ENCODE assay signal across 8 cellular contexts in genomic region chr17:64506201-64506575, GRCh38. TPM values are rescaled to one million over a fixed set of nuclear protein-coding genes. Genes with fewer than 3 reads are reported as not detected.
A peak's percentile ranks its signal among the peaks of the same experiment; 100 is the strongest.
DNase-seq lines count a peak whose midpoint lies in the region; ATAC-seq, FAIRE-seq and TF ChIP-seq lines count a peak whose summit lies in the region.

Gene DDX5 (minus strand): TSS chr17:64506289. CDS start chr17:64506119, 170 bp downstream.

- H3K4me3 ChIP-seq in astrocyte (ENCODE audit: insufficient read depth, low read depth, low read length), result peak within 1 kb of the TSS; percentile 100
- H3K4me3 ChIP-seq in rectal smooth muscle tissue (ENCODE audit: low read length), result peak within 1 kb of the TSS; percentile 92
- H3K4me3 ChIP-seq in vagina, result peak within 1 kb of the TSS; percentile 76 to 89

- H3K4me2 ChIP-seq in astrocyte (ENCODE audit: low read length), result peak within 1 kb of the TSS; percentile 93

- peak in 1 of 2 donors; percentile 96 for TF ChIP-seq POLR2A in vagina (IDR thresholded peaks at IDR 0.05)

- DNase-seq in NCI-H2029 treated with DMSO at 0.1 percent for 48 hours (lab: John Stamatoyannopoulos, UW), result peak; percentile 89
- peak; percentile 95 for DNase-seq in T-helper 22 cell (ENCODE audit: low read depth)
- DNase-seq in astrocyte (ENCODE audit: low read depth), result no peak
- peak; percentile 89 for DNase-seq in hepatic stellate cell (ENCODE audit: low spot score)
- peak; percentile 98 to 99 for DNase-seq in vagina (ENCODE audit: extremely low spot score in 2 of 2)

- peaks cover 23% of the 10 kb centered on the region for H3K4me1 ChIP-seq in astrocyte (ENCODE audit: insufficient read depth, low read length)
- H3K4me1 ChIP-seq in rectal smooth muscle tissue (ENCODE audit: control insufficient read depth, insufficient read depth, low read length), result peaks cover 42% of the 10 kb centered on the region
- H3K4me1 ChIP-seq in vagina, result peaks cover 63% of the 10 kb centered on the region

- no peak for FAIRE-seq in astrocyte (lab: Jason Lieb, UNC)

- H3K27me3 ChIP-seq in astrocyte (ENCODE audit: insufficient read depth, low read length) (no peaks in the 10 kb centered on the region), rectal smooth muscle tissue (ENCODE audit: control insufficient read depth, insufficient read depth, low read length) (no peaks in the 10 kb centered on the region), vagina (no peaks in the 10 kb centered on the region)

- intact Hi-C loops in vagina (cut with DNase I), result no loop called here

- peak within 1 kb of the TSS; percentile 67 for H2AFZ ChIP-seq in astrocyte (ENCODE audit: low read depth, low read length)

- peak; percentile 35 for ATAC-seq in GM18499 (IDR thresholded peaks at IDR 0.05; ENCODE audit: insufficient read depth, unreplicated experiment)
- peak; percentile 68 for ATAC-seq in HG02970 (IDR thresholded peaks at IDR 0.05; ENCODE audit: low FRiP score, unreplicated experiment)

- peaks cover 75% of the 10 kb centered on the region for H4K20me1 ChIP-seq in astrocyte (ENCODE audit: insufficient read depth, low read length)

- H3K36me3 Mint-ChIP-seq in astrocyte (ENCODE audit: low read depth, unreplicated experiment), result peaks cover 18% of the 10 kb centered on the region

- H3K27me3 Mint-ChIP-seq in astrocyte (ENCODE audit: low read depth, unreplicated experiment), result no peaks in the 10 kb centered on the region

- H3K9me3 Mint-ChIP-seq in astrocyte (ENCODE audit: unreplicated experiment), result no peaks in the 10 kb centered on the region

- peak within 1 kb of the TSS; percentile 100 for H3K9ac ChIP-seq in astrocyte (ENCODE audit: low read length)
- H3K9ac ChIP-seq in rectal smooth muscle tissue (ENCODE audit: low read length), result peak within 1 kb of the TSS; percentile 97

- peaks cover 29% of the 10 kb centered on the region for H3K4me1 Mint-ChIP-seq in astrocyte (ENCODE audit: low read depth, unreplicated experiment)

- peaks cover 88% of the 10 kb centered on the region for H3K79me2 ChIP-seq in astrocyte (ENCODE audit: insufficient read depth, low read length)

- peak within 1 kb of the TSS; percentile 94 for H3K4me3 Mint-ChIP-seq in astrocyte (ENCODE audit: unreplicated experiment)

- H3K27ac Mint-ChIP-seq in astrocyte (ENCODE audit: unreplicated experiment), result peak within 1 kb of the TSS; percentile 99

- TF ChIP-seq CTCF in astrocyte (IDR thresholded peaks at IDR 0.05; ENCODE audit: insufficient read depth, low read depth, low read length) (no peak), vagina (IDR thresholded peaks at IDR 0.05) (no peak)

- H3K27ac ChIP-seq in astrocyte (ENCODE audit: low read depth, low read length), result peak within 1 kb of the TSS; percentile 99
- peak within 1 kb of the TSS; percentile 99 for H3K27ac ChIP-seq in rectal smooth muscle tissue (ENCODE audit: low read depth, low read length)
- H3K27ac ChIP-seq in vagina, result peak within 1 kb of the TSS; percentile 99

- H3K36me3 ChIP-seq in astrocyte (ENCODE audit: insufficient read depth, low read length) (peaks cover 40% of the 10 kb centered on the region), rectal smooth muscle tissue (ENCODE audit: control insufficient read depth, insufficient read depth, low read length) (peaks cover 34% of the 10 kb centered on the region), vagina (peaks cover 5 to 48% of the 10 kb centered on the region in 2 donors)

- H3K9me3 ChIP-seq in astrocyte (ENCODE audit: insufficient read depth, low read depth, low read length) (no peaks in the 10 kb centered on the region), vagina (no peaks in the 10 kb centered on the region)

RNA-seq across cellular contexts. Expression of gene DDX5, which starts in this region (rescaled TPM):
- total RNA-seq in astrocyte (549 and 555 TPM in 2 replicates), vagina (618 TPM)
